11 cellular contexts compared by ENCODE assay signal in genomic region chr19:36986601-36987000, GRCh38.
"Had no signal": no experiment of that assay in that cellular context is flagged by ENCODE, and none has a peak within 500 bp of the region (broad histone marks: within the 10 kb centered on the region; RNA-seq: fewer than 3 reads in every experiment).

No MANE protein-coding gene starts in this region.

- H3K4me1 ChIP-seq: ascending aorta, foreskin keratinocyte, testis had no signal

- H3K27ac ChIP-seq: ascending aorta, foreskin keratinocyte, testis had no signal

- H3K9me3 ChIP-seq: testis had no signal

- H3K27me3 ChIP-seq: ascending aorta, foreskin keratinocyte, testis had no signal

- H3K4me3 ChIP-seq: ascending aorta, testis had no signal

- DNase-seq: activated B cell treated with CpG ODN at 0.5 μM for 24 hours; activated CD4-positive, alpha-beta T cell treated with anti-CD3 and anti-CD28 coated beads, Interleukin-2, amount 10 ng/mL, durations not matched to agents 24 days and 14 days; activated naive CD4-positive, alpha-beta T cell treated with Interleukin-2 at 50 U/mL for 16 hours; activated naive CD8-positive, alpha-beta T cell treated with anti-CD3 and anti-CD28 coated beads, Interleukin-2, amount 50 U/mL, for 24 hours; foreskin keratinocyte; immature natural killer cell; stimulated activated CD4-positive, alpha-beta T cell treated with anti-CD3 and anti-CD28 coated beads, Interleukin-15, amount 100 ng/mL, for 24 hours; stimulated activated CD4-positive, alpha-beta T cell treated with anti-CD3 and anti-CD28 coated beads, Interleukin-4, amount 100 ng/mL, for 4 hours; stimulated activated naive CD8-positive, alpha-beta T cell treated with anti-CD3 and anti-CD28 coated beads, Interleukin-15, amount 100 ng/mL, for 72 hours; testis had no signal
